ENCODE assay signal across 33 cellular contexts in the genomic region with DNA sequence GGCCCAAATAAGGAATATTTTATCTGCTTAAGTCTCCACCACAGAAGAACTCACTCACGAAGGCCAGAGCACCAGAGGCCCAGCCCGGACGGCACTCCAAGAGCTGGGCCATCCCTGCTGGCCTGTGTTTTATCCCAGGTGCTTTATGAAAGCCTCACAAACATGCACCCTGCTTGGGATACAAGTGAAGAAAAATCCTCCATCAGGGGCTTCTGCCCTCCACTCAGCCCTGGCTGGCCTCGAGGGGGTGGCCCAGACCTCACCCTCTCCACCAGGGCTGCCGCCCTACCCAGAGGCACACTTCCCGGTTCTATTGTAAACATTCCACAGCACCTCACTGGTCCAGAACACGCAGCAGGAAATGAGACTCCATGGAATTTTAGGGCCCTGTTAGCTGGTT. TPM values are rescaled to one million over a fixed set of nuclear protein-coding genes. Genes with fewer than 3 reads are reported as not detected.
DNase-seq lines count a peak whose midpoint lies in the region; ATAC-seq, FAIRE-seq and TF ChIP-seq lines count a peak whose summit lies in the region.
"Had no signal": no experiment of that assay in that cellular context is flagged by ENCODE, and none has a peak within 500 bp of the region (broad histone marks: within the 10 kb centered on the region; RNA-seq: fewer than 3 reads in every experiment).

No MANE protein-coding gene starts in this region.

- DNase-seq in colonic mucosa (peak; percentile 72), kidney (peak; percentile 50), mesenteric fat pad (ENCODE audit: low spot score) (peak; percentile 72), sciatic nerve (ENCODE audit: low spot score) (peak; percentile 38), NOMO-1 treated with dmso at 0.1 percent for 144 hours (lab: John Stamatoyannopoulos, UW; ENCODE audit: unreplicated experiment) (no peak), CD1c-positive myeloid dendritic cell (ENCODE audit: extremely low spot score) (no peak), SJCRH30 (no peak)
- DNase-seq: AML-193; C1 segment of cervical spinal cord; CD8-positive, alpha-beta T cell; DMS 273 treated with DMSO at 0.1 percent for 48 hours; DMS79; EL; GDM1; GOT3; HCEC 1CT; IMR-90; KG1; MG63; NCI-H1105 treated with DMSO at 0.1 percent for 48 hours; NCI-H146; NCI-H2029; NCI-H446; NCI-H524 treated with DMSO at 0.1 percent for 48 hours; NCI-H82; NK-92 treated with Interleukin-12 subunit alpha and Interleukin-12 subunit beta, amount 100 ng/mL, for 24 hours; PC-9 had no signal

- peaks cover 7% of the 10 kb centered on the region for H3K4me1 ChIP-seq in colonic mucosa
- H3K4me1 ChIP-seq in kidney (ENCODE audit: control insufficient read depth in 1 of 2, insufficient read depth in 1 of 2, low read depth in 1 of 2, low read length in 2 of 2) = no peaks in the 10 kb centered on the region
- no peaks in the 10 kb centered on the region for H3K4me1 ChIP-seq in SJCRH30
- H3K4me1 ChIP-seq: Caco-2, SJSA1 had no signal

- H3K36me3 ChIP-seq in colonic mucosa = no peaks in the 10 kb centered on the region
- H3K36me3 ChIP-seq in kidney (ENCODE audit: control insufficient read depth in 1 of 2, insufficient read depth in 2 of 2, low read length in 2 of 2) = no peaks in the 10 kb centered on the region
- no peaks in the 10 kb centered on the region for H3K36me3 ChIP-seq in SJCRH30
- H3K36me3 ChIP-seq: MG63, SJSA1 had no signal

- H3K9me3 ChIP-seq in colonic mucosa = no peaks in the 10 kb centered on the region
- H3K9me3 ChIP-seq in kidney (ENCODE audit: control insufficient read depth in 1 of 2, low read length in 2 of 2) = no peaks in the 10 kb centered on the region
- no peaks in the 10 kb centered on the region for H3K9me3 ChIP-seq in SJCRH30 (replicated peaks)
- H3K9me3 ChIP-seq: Caco-2 had no signal

- intact Hi-C loops in colonic mucosa (cut with DNase I) = loop anchor here (5.0 kb wide), 1 partner anchor 84 kb away; no protein-coding TSS in a partner anchor
- intact Hi-C loops in kidney (cut with DNase I) = no loop called here
- intact Hi-C loops in sciatic nerve (cut with DNase I) = no loop called here

- no peak for FAIRE-seq in kidney (lab: Jason Lieb, UNC)
- FAIRE-seq: A204.1, GM12878 had no signal

- no peaks in the 10 kb centered on the region for H3K27me3 ChIP-seq in colonic mucosa
- no peaks in the 10 kb centered on the region for H3K27me3 ChIP-seq in SJCRH30
- H3K27me3 ChIP-seq: MG63 had no signal

- no peak overlapping the region for H3K4me3 ChIP-seq in colonic mucosa
- H3K4me3 ChIP-seq in kidney (ENCODE audit: low read length in 2 of 2) = no peak overlapping the region
- H3K4me3 ChIP-seq in SJCRH30 = no peak overlapping the region
- H3K4me3 ChIP-seq: GM12878, MG63, PC-9, SJSA1 had no signal

- H3K27ac ChIP-seq in colonic mucosa (peak overlapping the region; percentile 15), kidney (ENCODE audit: low read depth in 2 of 2, low read length in 2 of 2) (no peak overlapping the region), SJCRH30 (no peak overlapping the region)
- H3K27ac ChIP-seq: PC-9, SJSA1 had no signal

- ATAC-seq in sciatic nerve = no peak
- ATAC-seq in GM18868 (IDR thresholded peaks at IDR 0.05; ENCODE audit: unreplicated experiment) = no peak
- ATAC-seq: CD8-positive, alpha-beta T cell; GM12878; Right ventricle myocardium inferior had no signal

- peak overlapping the region in 1 of 2 donors; percentile 26 for H3K9ac ChIP-seq in colonic mucosa (ENCODE audit: low read depth in 2 of 2, low read length in 2 of 2)
- no peak overlapping the region for H3K9ac ChIP-seq in kidney (ENCODE audit: low read length in 2 of 2)

- no peak for TF ChIP-seq CTCF in colonic mucosa (IDR thresholded peaks at IDR 0.05)
- TF ChIP-seq CTCF in kidney (IDR thresholded peaks at IDR 0.05; ENCODE audit: borderline replicate concordance, extremely low read depth, insufficient read depth) = no peak

RNA-seq across cellular contexts. Expression of gene DNAAF5, which starts 19.8 kb away (rescaled TPM):
- total RNA-seq in colonic mucosa (10 to 100 TPM; 31.0 to 54.9 TPM), kidney (29.7 TPM), mesenteric fat pad (20.4 TPM), sciatic nerve (19.0 TPM)
- polyA plus RNA-seq in kidney (ENCODE audit: insufficient read depth, low read depth, low replicate concordance) = 11.6 TPM
- total RNA-seq in SJCRH30 (2014; rRNA removed; shearing (Covaris generic)) = 18.4 and 19.4 TPM in 2 replicates

RNA-seq across cellular contexts. Expression of gene PRKAR1B, which starts 20.4 kb away (rescaled TPM):
- total RNA-seq in colonic mucosa = 10 to 100 TPM; 19.2 to 32.8 TPM
- 15.9 TPM for total RNA-seq in kidney
- polyA plus RNA-seq in kidney (ENCODE audit: insufficient read depth, low read depth, low replicate concordance) = 21.4 TPM
- 11.7 TPM for total RNA-seq in mesenteric fat pad
- 11.1 TPM for total RNA-seq in sciatic nerve
- 6.9 and 9.0 TPM in 2 replicates for total RNA-seq in SJCRH30 (2014; rRNA removed; shearing (Covaris generic))

Comparison
In these comparisons a context has a peak if more than half of its experiments do, and no peak if none do; other contexts are left out.
1. DNase-seq: peak in colonic mucosa (single experiment), kidney (single experiment), mesenteric fat pad (single experiment) and sciatic nerve (single experiment); none in NOMO-1 treated with dmso at 0.1 percent for 144 hours (single experiment), CD1c-positive myeloid dendritic cell (single experiment) and SJCRH30 (0 of 2).